8 cellular contexts compared by ENCODE assay signal in the genomic region with DNA sequence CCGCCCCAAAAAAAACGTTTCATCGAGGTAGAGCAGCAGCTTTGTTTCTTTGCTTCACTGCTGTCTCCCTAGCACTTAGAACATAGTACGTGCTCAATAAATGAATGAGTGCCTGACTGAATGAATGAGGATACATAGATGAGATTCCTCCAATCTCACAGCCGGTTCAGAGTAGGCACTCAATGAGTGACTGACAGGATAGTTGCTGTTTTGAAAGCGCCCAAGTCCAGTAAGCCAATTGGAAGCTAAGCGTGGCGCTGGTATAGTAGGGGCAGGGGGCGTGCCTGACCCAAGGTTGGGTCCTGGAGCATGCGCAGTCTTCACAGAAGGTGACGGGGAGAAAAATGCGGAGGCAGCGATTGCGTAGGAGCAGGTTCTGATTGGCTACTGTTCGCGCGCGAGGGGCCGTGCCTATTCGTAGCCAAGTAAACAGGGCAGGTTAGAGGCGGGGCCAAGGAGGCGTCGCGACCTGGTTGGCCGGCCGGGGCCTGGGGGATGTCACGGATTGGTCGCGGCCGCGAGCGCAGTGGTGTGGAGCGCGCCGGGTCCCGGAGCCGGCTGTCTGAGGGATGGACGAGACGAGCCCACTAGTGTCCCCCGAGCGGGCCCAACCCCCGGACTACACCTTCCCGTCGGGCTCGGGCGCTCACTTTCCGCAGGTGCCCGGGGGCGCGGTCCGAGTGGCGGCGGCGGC. TPM values are rescaled to one million over a fixed set of nuclear protein-coding genes. Genes with fewer than 3 reads are reported as not detected.
DNase-seq lines count a peak whose midpoint lies in the region; ATAC-seq and TF ChIP-seq lines count a peak whose summit lies in the region.

A gene (plus strand): TSS at position 498 of the 694 bp plus-strand sequence. CDS start 72 bp downstream, at position 570.

- H3K36me3 Mint-ChIP-seq in activated naive CD4-positive, alpha-beta T cell treated with anti-CD3 and anti-CD28 coated beads, Interleukin-2, amount 50 U/mL, for 72 hours: peaks cover 0 to 5% of the 10 kb centered on the region in 2 donors
- no peaks in the 10 kb centered on the region for H3K36me3 Mint-ChIP-seq in glutamatergic neuron (ENCODE audit: unreplicated experiment)

- H3K4me1 ChIP-seq in osteoblast (ENCODE audit: insufficient read depth, low read length): peaks cover 21% of the 10 kb centered on the region
- H3K4me1 ChIP-seq in thoracic aorta (ENCODE audit: control insufficient read depth in 1 of 2, low read depth in 2 of 2): peaks cover 15 to 27% of the 10 kb centered on the region in 2 donors

- H3K9me3 ChIP-seq in osteoblast (ENCODE audit: low read depth, low read length) (no peaks in the 10 kb centered on the region), thoracic aorta (no peaks in the 10 kb centered on the region)

- ATAC-seq in HG02678 (IDR thresholded peaks at IDR 0.05; ENCODE audit: unreplicated experiment): peak; percentile 99
- ATAC-seq in activated naive CD4-positive, alpha-beta T cell treated with anti-CD3 and anti-CD28 coated beads, Interleukin-2, amount 50 U/mL, for 72 hours: peak; percentile 98
- peak; percentile 95 for ATAC-seq in thoracic aorta (ENCODE audit: insufficient number of reproducible peaks, low FRiP score, low read depth)

- H3K27ac Mint-ChIP-seq in activated naive CD4-positive, alpha-beta T cell treated with anti-CD3 and anti-CD28 coated beads, Interleukin-2, amount 50 U/mL, for 72 hours: peak within 1 kb of the TSS; percentile 85 to 94
- peak within 1 kb of the TSS; percentile 82 for H3K27ac Mint-ChIP-seq in glutamatergic neuron (ENCODE audit: unreplicated experiment)

- peaks cover 43% of the 10 kb centered on the region for H3K79me2 ChIP-seq in osteoblast (ENCODE audit: insufficient read depth, low read length)

- H3K36me3 ChIP-seq in osteoblast (ENCODE audit: insufficient read depth, low read length): peaks cover 12% of the 10 kb centered on the region
- H3K36me3 ChIP-seq in thoracic aorta: peaks cover 11% of the 10 kb centered on the region

- H3K4me3 ChIP-seq in GM12864 (ENCODE audit: low read depth, low read length): peak within 1 kb of the TSS; percentile 79
- H3K4me3 ChIP-seq in osteoblast (ENCODE audit: insufficient read depth, low read length): peak within 1 kb of the TSS; percentile 96
- H3K4me3 ChIP-seq in thoracic aorta: peak within 1 kb of the TSS; percentile 94

- peak within 1 kb of the TSS; percentile 71 for H2AFZ ChIP-seq in osteoblast (ENCODE audit: low read length)

- no peaks in the 10 kb centered on the region for H3K9me3 Mint-ChIP-seq in activated naive CD4-positive, alpha-beta T cell treated with anti-CD3 and anti-CD28 coated beads, Interleukin-2, amount 50 U/mL, for 72 hours
- H3K9me3 Mint-ChIP-seq in glutamatergic neuron (ENCODE audit: unreplicated experiment): peaks cover 2% of the 10 kb centered on the region

- DNase-seq in GM12864 (ENCODE audit: low read depth) (peak; percentile 98), NCI-H1105 treated with DMSO at 0.1 percent for 48 hours (lab: John Stamatoyannopoulos, UW) (peak; percentile 92), SKM-1 treated with dmso at 0.1 percent for 144 hours (lab: John Stamatoyannopoulos, UW; ENCODE audit: unreplicated experiment) (peak; percentile 99), glutamatergic neuron (peak; percentile 99), osteoblast (ENCODE audit: insufficient read length, low spot score, missing footprints) (peak; percentile 99), thoracic aorta (ENCODE audit: low spot score) (peak; percentile 97)
- peak; percentile 99 for DNase-seq in activated naive CD4-positive, alpha-beta T cell treated with anti-CD3 and anti-CD28 coated beads, Interleukin-2, amount 50 U/mL, for 72 hours (ENCODE audit: low spot score in 2 of 2)

- H4K20me1 ChIP-seq in osteoblast (ENCODE audit: insufficient read depth, low read length): peaks cover 5% of the 10 kb centered on the region

- TF ChIP-seq CTCF in GM12864 (IDR thresholded peaks at IDR 0.05; ENCODE audit: low read depth, low read length, missing control alignments): no peak
- TF ChIP-seq CTCF in glutamatergic neuron (IDR thresholded peaks at IDR 0.05; ENCODE audit: partially characterized antibody, unreplicated experiment): no peak
- no peak for TF ChIP-seq CTCF in osteoblast (IDR thresholded peaks at IDR 0.05; ENCODE audit: extremely low read depth, low read depth, low read length)
- no peak for TF ChIP-seq CTCF in thoracic aorta (IDR thresholded peaks at IDR 0.05)

- peaks cover 4% of the 10 kb centered on the region for H3K4me1 Mint-ChIP-seq in glutamatergic neuron (ENCODE audit: low read depth, unreplicated experiment)

- peak within 1 kb of the TSS; percentile 99 for H3K4me3 Mint-ChIP-seq in glutamatergic neuron (ENCODE audit: unreplicated experiment)

- H3K27ac ChIP-seq in osteoblast (ENCODE audit: low read depth, low read length): peak within 1 kb of the TSS; percentile 79
- H3K27ac ChIP-seq in thoracic aorta: peak within 1 kb of the TSS; percentile 76 to 80

- peaks cover 8% of the 10 kb centered on the region for H3K27me3 Mint-ChIP-seq in glutamatergic neuron (ENCODE audit: unreplicated experiment)

- peak within 1 kb of the TSS; percentile 94 for H3K4me2 ChIP-seq in osteoblast (ENCODE audit: insufficient read depth, low read length)

- H3K27me3 ChIP-seq in osteoblast (ENCODE audit: insufficient read depth, low read length) (no peaks in the 10 kb centered on the region), thoracic aorta (replicated peaks; ENCODE audit: insufficient read depth) (no peaks in the 10 kb centered on the region)

RNA-seq across cellular contexts. Expression of the gene that starts here (rescaled TPM):
- 10 to 100 TPM in 1 of 2 donors, 1 to 10 TPM in 1; 9.7 to 13.6 TPM for total RNA-seq in activated naive CD4-positive, alpha-beta T cell treated with anti-CD3 and anti-CD28 coated beads, Interleukin-2, amount 50 U/mL, for 72 hours
- 17.9 TPM for total RNA-seq in glutamatergic neuron (ENCODE audit: unreplicated experiment)
- total RNA-seq in osteoblast: 23.5 and 28.9 TPM in 2 replicates
- total RNA-seq in thoracic aorta: 10 to 100 TPM; 18.0 to 22.9 TPM

Comparison
In these comparisons a context has a peak if more than half of its experiments do, and no peak if none do; other contexts are left out.
1. Peak in every context shown above with its lines: DNase-seq, ATAC-seq, H3K4me3 ChIP-seq and H3K27ac ChIP-seq.